16 cellular contexts compared by ENCODE assay signal in genomic region chr12:115468087-115468510, GRCh38.
DNase-seq lines count a peak whose midpoint lies in the region; ATAC-seq, FAIRE-seq and TF ChIP-seq lines count a peak whose summit lies in the region.
"Had no signal": no experiment of that assay in that cellular context is flagged by ENCODE, and none has a peak within 500 bp of the region (broad histone marks: within the 10 kb centered on the region; RNA-seq: fewer than 3 reads in every experiment).

No MANE protein-coding gene starts in this region.

- no peaks in the 10 kb centered on the region for H3K9me3 Mint-ChIP-seq in astrocyte (ENCODE audit: unreplicated experiment)
- H3K9me3 Mint-ChIP-seq in stimulated activated memory B cell treated with anti-CD40 and anti-IgM and Interleukin-4, amounts not matched to agents 10 μg/mL and 1 μg/mL and 100 μg/mL, for 72 hours: peaks cover 2% of the 10 kb centered on the region
- H3K9me3 Mint-ChIP-seq: activated naive CD8-positive, alpha-beta T cell treated with anti-CD3 and anti-CD28 coated beads for 36 hours had no signal

- no peak for ATAC-seq in stimulated activated memory B cell treated with anti-CD40 and anti-IgM and Interleukin-4, amounts not matched to agents 10 μg/mL and 1 μg/mL and 100 μg/mL, for 72 hours

- H3K4me3 Mint-ChIP-seq in astrocyte (ENCODE audit: unreplicated experiment): no peak overlapping the region
- H3K4me3 Mint-ChIP-seq in stimulated activated memory B cell treated with anti-CD40 and anti-IgM and Interleukin-4, amounts not matched to agents 10 μg/mL and 1 μg/mL and 100 μg/mL, for 72 hours: no peak overlapping the region
- H3K4me3 Mint-ChIP-seq: activated CD4-positive, alpha-beta memory T cell treated with anti-CD3 and anti-CD28 coated beads for 36 hours; activated naive CD8-positive, alpha-beta T cell treated with anti-CD3 and anti-CD28 coated beads for 36 hours had no signal

- peaks cover 33% of the 10 kb centered on the region for H3K27me3 Mint-ChIP-seq in astrocyte (ENCODE audit: low read depth, unreplicated experiment)
- H3K27me3 Mint-ChIP-seq in stimulated activated memory B cell treated with anti-CD40 and anti-IgM and Interleukin-4, amounts not matched to agents 10 μg/mL and 1 μg/mL and 100 μg/mL, for 72 hours: no peaks in the 10 kb centered on the region
- H3K27me3 Mint-ChIP-seq: activated CD4-positive, alpha-beta memory T cell treated with anti-CD3 and anti-CD28 coated beads for 36 hours had no signal

- TF ChIP-seq CTCF in AG04449 (IDR thresholded peaks at IDR 0.05; ENCODE audit: insufficient read depth, low read length, missing control alignments): peak; percentile 55
- TF ChIP-seq CTCF in astrocyte (IDR thresholded peaks at IDR 0.05; ENCODE audit: insufficient read depth, low read depth, low read length): peak; percentile 34
- TF ChIP-seq CTCF in keratinocyte (optimal IDR thresholded peaks at IDR 0.05 in 1 of 3, IDR thresholded peaks at IDR 0.05 in 1 of 3, conservative IDR thresholded peaks at IDR 0.05 in 1 of 3; ENCODE audit: extremely low read depth in 1 of 3, insufficient read depth in 2 of 3, low read length in 3 of 3): peak; percentile 8 to 66 (median 11)

- no peaks in the 10 kb centered on the region for H3K36me3 ChIP-seq in astrocyte (ENCODE audit: insufficient read depth, low read length)
- no peaks in the 10 kb centered on the region for H3K36me3 ChIP-seq in keratinocyte (ENCODE audit: control insufficient read depth in 2 of 2, extremely low read depth in 1 of 2, insufficient read depth in 2 of 2, low read length in 2 of 2)
- H3K36me3 ChIP-seq: thoracic aorta had no signal

- no peaks in the 10 kb centered on the region for H3K4me1 Mint-ChIP-seq in astrocyte (ENCODE audit: low read depth, unreplicated experiment)
- H3K4me1 Mint-ChIP-seq in stimulated activated memory B cell treated with anti-CD40 and anti-IgM and Interleukin-4, amounts not matched to agents 10 μg/mL and 1 μg/mL and 100 μg/mL, for 72 hours: no peaks in the 10 kb centered on the region
- H3K4me1 Mint-ChIP-seq: activated naive CD8-positive, alpha-beta T cell treated with anti-CD3 and anti-CD28 coated beads for 36 hours had no signal

- H3K27ac Mint-ChIP-seq in astrocyte (ENCODE audit: unreplicated experiment): no peak overlapping the region
- no peak overlapping the region for H3K27ac Mint-ChIP-seq in stimulated activated memory B cell treated with anti-CD40 and anti-IgM and Interleukin-4, amounts not matched to agents 10 μg/mL and 1 μg/mL and 100 μg/mL, for 72 hours
- H3K27ac Mint-ChIP-seq: activated CD4-positive, alpha-beta memory T cell treated with anti-CD3 and anti-CD28 coated beads for 36 hours; activated naive CD8-positive, alpha-beta T cell treated with anti-CD3 and anti-CD28 coated beads for 36 hours had no signal

- POLR2A ChIA-PET in AG04449 (lab: Yijun Ruan, JAX): no interaction called here

- peaks cover 2% of the 10 kb centered on the region for H3K36me3 Mint-ChIP-seq in astrocyte (ENCODE audit: low read depth, unreplicated experiment)
- H3K36me3 Mint-ChIP-seq in stimulated activated memory B cell treated with anti-CD40 and anti-IgM and Interleukin-4, amounts not matched to agents 10 μg/mL and 1 μg/mL and 100 μg/mL, for 72 hours: no peaks in the 10 kb centered on the region
- H3K36me3 Mint-ChIP-seq: activated CD4-positive, alpha-beta memory T cell treated with anti-CD3 and anti-CD28 coated beads for 36 hours; activated naive CD8-positive, alpha-beta T cell treated with anti-CD3 and anti-CD28 coated beads for 36 hours had no signal

- FAIRE-seq in astrocyte (lab: Jason Lieb, UNC): no peak
- no peak for FAIRE-seq in keratinocyte (lab: Jason Lieb, UNC)
- FAIRE-seq: endometrium, islet of Langerhans had no signal

- H3K4me2 ChIP-seq in astrocyte (ENCODE audit: low read length) (peak overlapping the region; percentile 20), keratinocyte (ENCODE audit: control insufficient read depth, extremely low read depth, insufficient read depth, low read depth, low read length) (no peak overlapping the region)

- dilution Hi-C loops in keratinocyte (cut with MboI; ENCODE audit: extremely low pct_ligation_motif_present, low sequenced_read_pairs): no loop called here

- H3K9me3 ChIP-seq in astrocyte (ENCODE audit: insufficient read depth, low read depth, low read length) (no peaks in the 10 kb centered on the region), keratinocyte (ENCODE audit: control insufficient read depth, low read depth, low read length) (no peaks in the 10 kb centered on the region)
- H3K9me3 ChIP-seq: thoracic aorta had no signal

- H4K20me1 ChIP-seq in astrocyte (ENCODE audit: insufficient read depth, low read length): no peaks in the 10 kb centered on the region
- no peaks in the 10 kb centered on the region for H4K20me1 ChIP-seq in keratinocyte (ENCODE audit: control insufficient read depth, extremely low read depth, insufficient read depth, low read length)

- H3K27me3 ChIP-seq in astrocyte (ENCODE audit: insufficient read depth, low read length) (no peaks in the 10 kb centered on the region), keratinocyte (ENCODE audit: control insufficient read depth, extremely low read depth, insufficient read depth, low read length) (no peaks in the 10 kb centered on the region)

- DNase-seq in AG04449 (ENCODE audit: low read depth, low spot score): no peak
- peak; percentile 70 for DNase-seq in HuH-7 (ENCODE audit: low spot score)
- DNase-seq in astrocyte (ENCODE audit: low read depth): peak; percentile 10
- DNase-seq in keratinocyte (ENCODE audit: low read depth, low spot score): no peak
- no peak for DNase-seq in UCSD-AML1 (lab: John Stamatoyannopoulos, UW; ENCODE audit: unreplicated experiment)
- no peak for DNase-seq in NCI-H1105 (lab: John Stamatoyannopoulos, UW)
- DNase-seq in NK-92 (lab: John Stamatoyannopoulos, UW; ENCODE audit: unreplicated experiment): no peak
- DNase-seq: activated CD4-positive, alpha-beta memory T cell treated with anti-CD3 and anti-CD28 coated beads for 36 hours; activated naive CD8-positive, alpha-beta T cell treated with anti-CD3 and anti-CD28 coated beads for 36 hours; NCI-H2171 treated with DMSO at 0.1 percent for 48 hours; occipital lobe; stimulated activated CD4-positive, alpha-beta T cell treated with anti-CD3 and anti-CD28 coated beads, Interleukin-4, amount 100 ng/mL, for 24 hours had no signal

- H3K4me3 ChIP-seq in AG04449 (ENCODE audit: low read depth, low read length) (no peak overlapping the region), astrocyte (ENCODE audit: insufficient read depth, low read depth, low read length) (no peak overlapping the region), keratinocyte (ENCODE audit: control insufficient read depth in 2 of 3, extremely low read depth in 1 of 3, insufficient read depth in 2 of 3, low read depth in 1 of 3, low read length in 3 of 3) (no peak overlapping the region)
- H3K4me3 ChIP-seq: thoracic aorta had no signal

- CTCF ChIA-PET in AG04449 (lab: Yijun Ruan, JAX): interaction anchor here (1.1 to 3.5 kb wide), 6 partner anchors 11 to 794 kb away, joined by 3 to 23 read pairs (median 4); no protein-coding TSS in a partner anchor

- H3K9me1 ChIP-seq in keratinocyte (ENCODE audit: control insufficient read depth, extremely low read depth, insufficient read depth, low read length): no peaks in the 10 kb centered on the region

- H3K79me2 ChIP-seq in astrocyte (ENCODE audit: insufficient read depth, low read length) (no peaks in the 10 kb centered on the region), keratinocyte (ENCODE audit: control insufficient read depth, insufficient read depth, low read length) (no peaks in the 10 kb centered on the region)

- H3K4me1 ChIP-seq in astrocyte (ENCODE audit: insufficient read depth, low read length) (no peaks in the 10 kb centered on the region), keratinocyte (ENCODE audit: control insufficient read depth, extremely low read depth, insufficient read depth, low read length) (peaks cover 5% of the 10 kb centered on the region)

- peak overlapping the region; percentile 17 for H3K9ac ChIP-seq in astrocyte (ENCODE audit: low read length)
- no peak overlapping the region for H3K9ac ChIP-seq in keratinocyte (ENCODE audit: control insufficient read depth, extremely low read depth, insufficient read depth, low read length)

- no peak overlapping the region for H2AFZ ChIP-seq in astrocyte (ENCODE audit: low read depth, low read length)
- H2AFZ ChIP-seq in keratinocyte (ENCODE audit: control insufficient read depth, low read length): no peak overlapping the region

- no peak overlapping the region for H3K27ac ChIP-seq in astrocyte (ENCODE audit: low read depth, low read length)
- H3K27ac ChIP-seq in keratinocyte (ENCODE audit: control insufficient read depth, insufficient read depth, low read length): no peak overlapping the region
- H3K27ac ChIP-seq: thoracic aorta had no signal

Comparison
In these comparisons a context has a peak if more than half of its experiments do, and no peak if none do; other contexts are left out.
1. DNase-seq: peak in HuH-7 (single experiment) and astrocyte (single experiment); none in AG04449 (single experiment), keratinocyte (single experiment), UCSD-AML1 (single experiment), NCI-H1105 (single experiment) and NK-92 (single experiment).
2. Peak in every context shown above with its lines, with median percentiles within 50 percentile points of each other: CTCF ChIP-seq.